In the genomic region with DNA sequence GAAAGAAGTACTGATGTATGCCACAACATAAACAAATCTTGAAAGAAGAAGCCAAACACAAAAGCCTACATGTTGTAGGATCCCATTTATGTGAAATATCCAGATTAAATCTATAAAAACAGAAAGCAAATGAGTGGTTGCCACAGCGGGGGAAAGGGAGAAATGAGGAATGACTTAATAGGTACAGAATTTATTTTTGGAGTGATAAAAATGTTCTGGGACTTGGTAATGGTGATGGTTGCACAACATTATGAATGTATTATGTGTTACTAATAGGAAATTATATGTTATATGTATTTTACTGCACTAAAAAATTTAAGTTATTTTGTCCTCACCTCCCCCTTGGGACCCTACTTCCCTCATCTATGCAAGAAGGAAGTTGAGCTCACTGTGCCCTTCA, we compare ENCODE assay signal across 8 cellular contexts.
"Had no signal": no experiment of that assay in that cellular context is flagged by ENCODE, and none has a peak within 500 bp of the region (broad histone marks: within the 10 kb centered on the region; RNA-seq: fewer than 3 reads in every experiment).

No MANE protein-coding gene starts in this region.

- H2AFZ ChIP-seq: GM23338 had no signal

- ATAC-seq: GM23338, HCT116, K562 had no signal

- H3K4me3 ChIP-seq: GM23338, K562 had no signal

- DNase-seq: H9, HFFc6, IMR-90, Kasumi-1, KG1 had no signal
